ENCODE assay signal across 9 cellular contexts in the genomic region with DNA sequence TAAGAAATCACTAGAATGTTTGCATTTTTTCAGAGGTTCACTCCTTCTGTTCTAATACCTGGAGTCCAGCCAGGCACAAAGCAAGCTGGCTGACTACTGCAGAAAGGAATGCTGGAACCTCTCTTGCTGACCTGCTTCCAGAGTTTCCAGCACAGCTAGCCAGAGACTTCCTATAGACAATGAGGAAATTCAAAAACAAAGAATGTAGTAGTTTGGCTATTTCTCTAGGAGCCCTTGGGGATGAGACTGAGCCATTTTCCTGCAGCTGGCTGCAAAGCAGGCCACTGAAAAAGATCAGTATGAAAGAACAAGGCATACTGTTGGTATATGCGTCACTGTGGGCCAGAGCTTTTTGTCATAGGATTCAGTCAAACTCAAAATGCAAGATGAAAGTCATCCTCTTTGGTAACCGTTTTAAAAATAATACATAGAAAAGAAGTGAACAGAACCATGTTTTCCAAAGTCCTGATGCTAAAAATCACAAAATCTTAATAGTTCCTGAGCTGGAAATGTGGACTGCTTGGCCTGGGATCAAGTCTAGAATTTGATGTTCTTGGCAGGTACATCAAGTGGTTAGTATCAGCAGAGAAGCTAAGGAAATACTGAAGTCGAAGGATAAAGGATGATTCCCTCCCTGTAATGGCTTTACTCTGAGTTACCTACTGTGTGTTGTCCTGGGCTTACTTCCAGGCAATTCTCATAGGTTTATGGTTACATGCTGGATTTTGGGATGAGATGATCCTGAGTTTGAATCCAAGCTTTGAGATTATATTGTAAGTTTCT. TPM values are rescaled to one million over a fixed set of nuclear protein-coding genes. Genes with fewer than 3 reads are reported as not detected.
A peak's percentile ranks its signal among the peaks of the same experiment; 100 is the strongest.
DNase-seq lines count a peak whose midpoint lies in the region; ATAC-seq and TF ChIP-seq lines count a peak whose summit lies in the region.
"Had no signal": no experiment of that assay in that cellular context is flagged by ENCODE, and none has a peak within 500 bp of the region (broad histone marks: within the 10 kb centered on the region; RNA-seq: fewer than 3 reads in every experiment).

No MANE protein-coding gene starts in this region.

- CTCF ChIA-PET in BJ (lab: Yijun Ruan, JAX), result interaction anchor here (1.1 to 1.3 kb wide), 2 partner anchors 10 to 12 kb away, joined by 3 read pairs; no protein-coding TSS in a partner anchor

- no peaks in the 10 kb centered on the region for H3K9me3 Mint-ChIP-seq in osteocyte (ENCODE audit: unreplicated experiment)
- H3K9me3 Mint-ChIP-seq: activated T-helper 1 cell treated with anti-CD3 and anti-CD28 coated beads, Interleukin-12 subunit alpha, Interleukin-12 subunit beta, Interleukin-2, Interleukin-4 antibody, amounts not matched to agents 30 ng/mL and 10 ng/mL and 1 ng/mL, durations not matched to agents 14 hours and 24 hours and 36 hours had no signal

- POLR2A ChIA-PET in BJ (lab: Charles Lee), result interaction anchor here (0.6 to 0.7 kb wide), 2 partner anchors 25 to 747 kb away, joined by 3 to 7 read pairs; no protein-coding TSS in a partner anchor

- no peaks in the 10 kb centered on the region for H3K36me3 ChIP-seq in BJ (ENCODE audit: control insufficient read depth, insufficient read depth, low read length)

- H3K4me3 Mint-ChIP-seq in osteocyte (ENCODE audit: unreplicated experiment), result no peak overlapping the region
- H3K4me3 Mint-ChIP-seq: activated T-helper 1 cell treated with anti-CD3 and anti-CD28 coated beads, Interleukin-12 subunit alpha, Interleukin-12 subunit beta, Interleukin-2, Interleukin-4 antibody, amounts not matched to agents 30 ng/mL and 10 ng/mL and 1 ng/mL, durations not matched to agents 14 hours and 24 hours and 36 hours had no signal

- H3K27ac Mint-ChIP-seq in osteocyte (ENCODE audit: unreplicated experiment), result peak overlapping the region; percentile 93
- H3K27ac Mint-ChIP-seq: activated T-helper 1 cell treated with anti-CD3 and anti-CD28 coated beads, Interleukin-12 subunit alpha, Interleukin-12 subunit beta, Interleukin-2, Interleukin-4 antibody, amounts not matched to agents 30 ng/mL and 10 ng/mL and 1 ng/mL, durations not matched to agents 14 hours and 24 hours and 36 hours had no signal

- no peak for TF ChIP-seq CTCF in BJ (IDR thresholded peaks at IDR 0.05; ENCODE audit: insufficient read depth, low read depth, low read length)
- no peak for TF ChIP-seq CTCF in osteocyte (IDR thresholded peaks at IDR 0.05)

- DNase-seq in BJ (ENCODE audit: low read depth), result peak; percentile 88
- peak; percentile 68 for DNase-seq in foreskin melanocyte
- DNase-seq in osteocyte (ENCODE audit: extremely low spot score, unreplicated experiment), result peak; percentile 86
- no peak for DNase-seq in NCI-H146 (lab: John Stamatoyannopoulos, UW)
- no peak for DNase-seq in D341Med (ENCODE audit: low spot score)
- no peak for DNase-seq in MV-4-11 (lab: John Stamatoyannopoulos, UW)

- H3K27me3 Mint-ChIP-seq in osteocyte (ENCODE audit: unreplicated experiment), result no peaks in the 10 kb centered on the region

- no peaks in the 10 kb centered on the region for H3K36me3 Mint-ChIP-seq in osteocyte (ENCODE audit: unreplicated experiment)

- H3K27me3 ChIP-seq in BJ (ENCODE audit: control insufficient read depth, insufficient read depth, low read length), result no peaks in the 10 kb centered on the region

- H3K4me1 Mint-ChIP-seq in osteocyte (ENCODE audit: unreplicated experiment), result peaks cover 47% of the 10 kb centered on the region

- ATAC-seq in SK-N-SH treated with all-trans-retinoic acid at 6 μM for 48 hours (peak; percentile 99), GM21367 (IDR thresholded peaks at IDR 0.05; ENCODE audit: unreplicated experiment) (no peak)

- no peak overlapping the region for H3K4me3 ChIP-seq in BJ (ENCODE audit: low read depth, low read length)

TF ChIP-seq in SK-N-SH treated with all-trans-retinoic acid at 6 μM for 48 hours, 23 proteins besides CTCF, POLR2A, EP300 and RAD21:
- peak; percentile 36; the same call in 1 of the 2 replicates for TF ChIP-seq ISL1 (CRISPR knock-in tag; IDR thresholded peaks at IDR 0.05)
- TF ChIP-seq, protein P1, sequence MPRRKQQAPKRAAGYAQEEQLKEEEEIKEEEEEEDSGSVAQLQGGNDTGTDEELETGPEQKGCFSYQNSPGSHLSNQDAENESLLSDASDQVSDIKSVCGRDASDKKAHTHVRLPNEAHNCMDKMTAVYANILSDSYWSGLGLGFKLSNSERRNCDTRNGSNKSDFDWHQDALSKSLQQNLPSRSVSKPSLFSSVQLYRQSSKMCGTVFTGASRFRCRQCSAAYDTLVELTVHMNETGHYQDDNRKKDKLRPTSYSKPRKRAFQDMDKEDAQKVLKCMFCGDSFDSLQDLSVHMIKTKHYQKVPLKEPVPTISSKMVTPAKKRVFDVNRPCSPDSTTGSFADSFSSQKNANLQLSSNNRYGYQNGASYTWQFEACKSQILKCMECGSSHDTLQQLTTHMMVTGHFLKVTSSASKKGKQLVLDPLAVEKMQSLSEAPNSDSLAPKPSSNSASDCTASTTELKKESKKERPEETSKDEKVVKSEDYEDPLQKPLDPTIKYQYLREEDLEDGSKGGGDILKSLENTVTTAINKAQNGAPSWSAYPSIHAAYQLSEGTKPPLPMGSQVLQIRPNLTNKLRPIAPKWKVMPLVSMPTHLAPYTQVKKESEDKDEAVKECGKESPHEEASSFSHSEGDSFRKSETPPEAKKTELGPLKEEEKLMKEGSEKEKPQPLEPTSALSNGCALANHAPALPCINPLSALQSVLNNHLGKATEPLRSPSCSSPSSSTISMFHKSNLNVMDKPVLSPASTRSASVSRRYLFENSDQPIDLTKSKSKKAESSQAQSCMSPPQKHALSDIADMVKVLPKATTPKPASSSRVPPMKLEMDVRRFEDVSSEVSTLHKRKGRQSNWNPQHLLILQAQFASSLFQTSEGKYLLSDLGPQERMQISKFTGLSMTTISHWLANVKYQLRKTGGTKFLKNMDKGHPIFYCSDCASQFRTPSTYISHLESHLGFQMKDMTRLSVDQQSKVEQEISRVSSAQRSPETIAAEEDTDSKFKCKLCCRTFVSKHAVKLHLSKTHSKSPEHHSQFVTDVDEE (CRISPR knock-in tag; IDR thresholded peaks at IDR 0.05), result no peak

RNA-seq across cellular contexts. Expression of a gene that starts 9.0 kb away (rescaled TPM):
- polyA plus RNA-seq in BJ (2011; rRNA removed), result 19.9 and 44.5 TPM in 2 replicates
- polyA minus RNA-seq in BJ (2011; rRNA and poly(A)+ RNA removed), result 59.5 and 63.4 TPM in 2 replicates
- total RNA-seq in osteocyte, result 105 and 108 TPM in 2 replicates

Comparison
In these comparisons a context has a peak if more than half of its experiments do, and no peak if none do; other contexts are left out.
1. DNase-seq: peak in BJ (single experiment), foreskin melanocyte (single experiment) and osteocyte (single experiment); none in NCI-H146 (single experiment), D341Med (single experiment) and MV-4-11 (single experiment).